8 cellular contexts compared by ENCODE assay signal in genomic region chr5:132777209-132778069, GRCh38. TPM values are rescaled to one million over a fixed set of nuclear protein-coding genes. Genes with fewer than 3 reads are reported as not detected.
DNase-seq lines count a peak whose midpoint lies in the region; FAIRE-seq and TF ChIP-seq lines count a peak whose summit lies in the region.

SEPTIN8 (minus strand) TSS chr5:132777239; CDS start chr5:132777137, 102 bp downstream.

- TF ChIP-seq CTCF in C4-2B (conservative IDR thresholded peaks at IDR 0.05) (no peak), HL-60 (IDR thresholded peaks at IDR 0.05; ENCODE audit: insufficient read depth, low read length) (no peak), kidney epithelial cell (IDR thresholded peaks at IDR 0.05; ENCODE audit: insufficient read depth, low read length, poor library complexity, severe bottlenecking) (no peak)

- H3K36me3 ChIP-seq in kidney epithelial cell (ENCODE audit: control insufficient read depth, insufficient read depth, low read length), result no peaks in the 10 kb centered on the region

- peak; percentile 31 for FAIRE-seq in GM19239 (lab: Jason Lieb, UNC)

- H3K4me3 ChIP-seq in HL-60 (replicated peaks; ENCODE audit: insufficient read depth, low read length) (peak within 1 kb of the TSS; percentile 55), kidney epithelial cell (ENCODE audit: low read depth, low read length) (peak within 1 kb of the TSS; percentile 85)

- H3K27ac ChIP-seq in C4-2B (peak within 1 kb of the TSS; percentile 67), HL-60 (replicated peaks) (no peak within 1 kb of the TSS; the same call in 1 of the 2 replicates)

- H3K27me3 ChIP-seq in HL-60 (ENCODE audit: insufficient read depth, poor library complexity, severe bottlenecking), result no peaks in the 10 kb centered on the region
- no peaks in the 10 kb centered on the region for H3K27me3 ChIP-seq in kidney epithelial cell (ENCODE audit: control insufficient read depth, insufficient read depth, low read length)

- DNase-seq in GM19239 (ENCODE audit: insufficient read length, low spot score), result peak; percentile 71
- no peak for DNase-seq in HL-60 (ENCODE audit: low read depth in 1 of 2, low spot score in 1 of 2)
- DNase-seq in UCSD-AML1 (lab: John Stamatoyannopoulos, UW; ENCODE audit: unreplicated experiment), result peak; percentile 28
- peak; percentile 71 for DNase-seq in cerebellum (ENCODE audit: low spot score)
- no peak for DNase-seq in kidney epithelial cell (ENCODE audit: low read depth)
- peak in 3 of 4 experiments; percentile 4 to 20 (median 19) for DNase-seq in stimulated activated CD4-positive, alpha-beta T cell treated with anti-CD3 and anti-CD28 coated beads, Interleukin-1b, Interleukin-23, amount 100 ng/mL, for 24 hours (ENCODE audit: low read depth in 4 of 4, low spot score in 1 of 4)
- DNase-seq in NCI-H2171 (lab: John Stamatoyannopoulos, UW), result no peak

RNA-seq across cellular contexts. Expression of gene SEPTIN8, which starts in this region (rescaled TPM):
- total RNA-seq in cerebellum (28.7 TPM), kidney epithelial cell (68.6 and 88.7 TPM in 2 replicates)

Comparison
In these comparisons a context has a peak if more than half of its experiments do, and no peak if none do; other contexts are left out.
1. DNase-seq: peak in GM19239 (single experiment), UCSD-AML1 (single experiment), cerebellum (single experiment) and stimulated activated CD4-positive, alpha-beta T cell treated with anti-CD3 and anti-CD28 coated beads, Interleukin-1b, Interleukin-23, amount 100 ng/mL, for 24 hours (3 of 4); none in HL-60 (0 of 2), kidney epithelial cell (single experiment) and NCI-H2171 (single experiment).